1 cellular context compared by ENCODE assay signal in genomic region chr21:44305691-44306090, GRCh38.
TF ChIP-seq lines count a peak whose summit lies in the region.

No MANE protein-coding gene starts in this region.

TF ChIP-seq in endothelial cell of umbilical vein, 7 proteins besides CTCF, POLR2A, EP300 and RAD21:
- no peak for TF ChIP-seq MAX (IDR thresholded peaks at IDR 0.05; ENCODE audit: insufficient read depth, insufficient read length)
- TF ChIP-seq EZH2 (IDR thresholded peaks at IDR 0.05; ENCODE audit: borderline replicate concordance, low read depth, low read length, severe bottlenecking) = no peak
- no peak for TF ChIP-seq GATA2 (IDR thresholded peaks at IDR 0.05; ENCODE audit: insufficient read depth, insufficient read length, low read depth, low read length)
